8 cellular contexts compared by ENCODE assay signal in the genomic region with DNA sequence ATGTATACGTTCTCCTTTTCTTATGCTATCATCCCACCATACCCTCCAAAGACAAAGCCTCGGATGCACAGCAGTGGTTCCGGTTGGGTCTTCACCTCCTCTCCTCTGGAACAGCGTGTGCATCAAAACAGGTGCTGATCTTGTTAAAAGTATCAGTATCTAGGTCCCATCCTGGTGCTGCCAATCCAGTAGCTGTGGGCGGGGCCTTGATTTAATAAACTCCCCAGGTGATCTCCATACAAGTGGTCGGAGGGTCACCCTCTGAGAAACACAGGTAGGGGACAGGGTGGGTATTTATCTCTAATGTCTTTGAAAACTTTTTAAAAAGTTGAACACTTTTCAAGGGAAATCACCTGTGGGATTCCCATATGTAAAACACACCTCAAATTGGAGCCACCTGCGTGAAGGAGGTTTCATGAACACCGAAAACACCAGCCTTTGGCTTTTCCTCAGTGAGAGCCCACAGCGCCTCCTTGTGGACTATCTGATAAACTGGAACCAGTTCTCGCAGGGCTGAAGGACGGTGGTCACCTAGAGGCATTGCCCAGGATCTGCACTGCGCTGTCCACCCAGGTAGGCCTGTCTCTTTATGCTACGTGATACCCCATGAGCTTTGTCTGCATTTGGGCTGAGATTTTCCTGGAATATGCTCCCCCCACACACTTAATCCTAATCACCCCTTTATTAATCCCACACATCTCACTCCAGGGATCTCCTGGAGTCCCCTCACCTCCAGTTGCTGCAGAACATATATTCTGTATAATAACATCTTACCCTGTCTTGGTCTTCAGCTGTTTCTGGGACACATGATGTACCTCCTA.
DNase-seq lines count a peak whose midpoint lies in the region; ATAC-seq and TF ChIP-seq lines count a peak whose summit lies in the region.

No MANE protein-coding gene starts in this region.

- H3K4me1 Mint-ChIP-seq in Calu3 (ENCODE audit: low read depth, unreplicated experiment), result no peaks in the 10 kb centered on the region
- no peaks in the 10 kb centered on the region for H3K4me1 Mint-ChIP-seq in nephron

- H3K4me3 Mint-ChIP-seq in Calu3 (ENCODE audit: low read depth, unreplicated experiment) (no peak overlapping the region), nephron (no peak overlapping the region)

- no peaks in the 10 kb centered on the region for H3K27me3 Mint-ChIP-seq in Calu3 (ENCODE audit: unreplicated experiment)
- no peaks in the 10 kb centered on the region for H3K27me3 Mint-ChIP-seq in nephron (ENCODE audit: low read depth)

- H3K4me3 ChIP-seq in epithelial cell of esophagus (ENCODE audit: low read length), result no peak overlapping the region

- peak; percentile 32 for ATAC-seq in GM18868 (IDR thresholded peaks at IDR 0.05; ENCODE audit: unreplicated experiment)

- intact Hi-C loops in Calu3 (cut with micrococcal nuclease; ENCODE audit: unreplicated experiment), result loop anchor here (10.0 kb wide), 1 partner anchor 77 kb away; a partner anchor contains a TSS

- H3K9me3 Mint-ChIP-seq in Calu3 (ENCODE audit: low read depth, unreplicated experiment), result no peaks in the 10 kb centered on the region
- H3K9me3 Mint-ChIP-seq in nephron, result no peaks in the 10 kb centered on the region

- CTCF ChIA-PET in Calu3 (lab: Charles Lee), result no interaction called here

- TF ChIP-seq CTCF in Calu3 (IDR thresholded peaks at IDR 0.05; ENCODE audit: unreplicated experiment), result peak; percentile 66
- TF ChIP-seq CTCF in epithelial cell of esophagus (IDR thresholded peaks at IDR 0.05; ENCODE audit: insufficient read depth, low read depth, low read length, missing control alignments), result peak; percentile 84
- peak; percentile 55 to 63 (median 58) for TF ChIP-seq CTCF in nephron (IDR thresholded peaks at IDR 0.05; ENCODE audit: unreplicated experiment in 3 of 3)

- H3K27ac Mint-ChIP-seq in Calu3 (ENCODE audit: unreplicated experiment) (peak overlapping the region; percentile 67), nephron (no peak overlapping the region)

- no TSS peak for BruUV-seq in Calu3 (replicated peaks; lab: Mats Ljungman, UMichigan)

- H3K36me3 Mint-ChIP-seq in Calu3 (ENCODE audit: insufficient read depth, unreplicated experiment) (peaks cover 47% of the 10 kb centered on the region), nephron (ENCODE audit: low read depth) (peaks cover 16% of the 10 kb centered on the region)

- DNase-seq in Calu3 (peak; percentile 61), HuH-7 (ENCODE audit: low spot score) (peak; percentile 79), SHP77 (lab: John Stamatoyannopoulos, UW) (peak; percentile 60), epithelial cell of esophagus (ENCODE audit: low read depth) (peak; percentile 72), NCI-H2171 (lab: John Stamatoyannopoulos, UW) (no peak)
- no peak for DNase-seq in activated effector memory CD4-positive, alpha-beta T cell treated with anti-CD3 and anti-CD28 coated beads, Interleukin-2, amount 50 U/mL, for 16 hours

Comparison
In these comparisons a context has a peak if more than half of its experiments do, and no peak if none do; other contexts are left out.
1. DNase-seq: peak in Calu3 (single experiment), HuH-7 (single experiment), SHP77 (2 of 2) and epithelial cell of esophagus (single experiment); none in activated effector memory CD4-positive, alpha-beta T cell treated with anti-CD3 and anti-CD28 coated beads, Interleukin-2, amount 50 U/mL, for 16 hours (single experiment) and NCI-H2171 (single experiment).
2. Peak in every context shown above with its lines, with median percentiles within 50 percentile points of each other: CTCF ChIP-seq.